Comparison of ENCODE assay signal across 22 cellular contexts in genomic region chr2:45754087-45755015, GRCh38.
A peak's percentile ranks its signal among the peaks of the same experiment; 100 is the strongest.
DNase-seq lines count a peak whose midpoint lies in the region; ATAC-seq and TF ChIP-seq lines count a peak whose summit lies in the region.
"Had no signal": no experiment of that assay in that cellular context is flagged by ENCODE, and none has a peak within 500 bp of the region (broad histone marks: within the 10 kb centered on the region; RNA-seq: fewer than 3 reads in every experiment).

No MANE protein-coding gene starts in this region.

- POLR2A ChIA-PET in HEK293 (lab: Yijun Ruan, JAX), result no interaction called here

- no peak overlapping the region for H3K4me3 Mint-ChIP-seq in activated naive CD4-positive, alpha-beta T cell treated with anti-CD3 and anti-CD28 coated beads for 36 hours
- H3K4me3 Mint-ChIP-seq: activated CD4-positive, alpha-beta memory T cell treated with anti-CD3 and anti-CD28 coated beads for 36 hours; activated naive CD8-positive, alpha-beta T cell had no signal

- no peak overlapping the region for H3K4me3 ChIP-seq in BLaER1
- H3K4me3 ChIP-seq in HEK293 (ENCODE audit: low read depth, low read length), result no peak overlapping the region
- H3K4me3 ChIP-seq: BLaER1 treated with 17β-estradiol and CSF1 and Interleukin-3, amounts not matched to agents 10 nM and 100 nM; skin epidermis had no signal

- peak; percentile 83 for DNase-seq in cerebellar cortex (ENCODE audit: low spot score)
- peak; percentile 28 for DNase-seq in occipital lobe (lab: John Stamatoyannopoulos, UW)
- DNase-seq in GF-D8 (lab: John Stamatoyannopoulos, UW), result no peak
- DNase-seq in CD1c-positive myeloid dendritic cell (ENCODE audit: extremely low spot score), result no peak
- no peak for DNase-seq in activated naive CD4-positive, alpha-beta T cell treated with anti-CD3 and anti-CD28 coated beads for 36 hours
- DNase-seq: activated CD4-positive, alpha-beta memory T cell treated with anti-CD3 and anti-CD28 coated beads for 36 hours; activated CD4-positive, CD25-positive, alpha-beta regulatory T cell; aorta; head of caudate nucleus; KG1; mammary epithelial cell; NCI-H226; OCI-M1; stimulated activated CD4-positive, alpha-beta T cell treated with anti-CD3 and anti-CD28 coated beads, Interleukin-1b, Interleukin-23, amount 100 ng/mL, for 48 hours had no signal

- peaks cover 16% of the 10 kb centered on the region for H3K4me1 Mint-ChIP-seq in activated naive CD4-positive, alpha-beta T cell treated with anti-CD3 and anti-CD28 coated beads for 36 hours (ENCODE audit: low read depth)

- TF ChIP-seq CTCF in HEK293 (tag by site-specific recombination; IDR thresholded peaks at IDR 0.05), result no peak

- CTCF ChIA-PET in HEK293 (lab: Yijun Ruan, JAX), result interaction anchor here (0.7 kb wide), 1 partner anchor 16 kb away, joined by 3 read pairs; no protein-coding TSS in a partner anchor
- CTCF ChIA-PET in activated naive CD4-positive, alpha-beta T cell treated with anti-CD3 and anti-CD28 coated beads for 36 hours (lab: Charles Lee), result interaction anchor here (0.6 to 1.2 kb wide), 3 partner anchors 105 to 1190 kb away, joined by 3 read pairs; no protein-coding TSS in a partner anchor

- H3K9ac ChIP-seq in BLaER1, result no peak overlapping the region
- H3K9ac ChIP-seq: BLaER1 treated with 17β-estradiol and CSF1 and Interleukin-3, amounts not matched to agents 10 nM and 100 nM had no signal

- no peaks in the 10 kb centered on the region for H3K36me3 Mint-ChIP-seq in activated naive CD4-positive, alpha-beta T cell treated with anti-CD3 and anti-CD28 coated beads for 36 hours (ENCODE audit: low read depth)
- H3K36me3 Mint-ChIP-seq: activated CD4-positive, alpha-beta memory T cell treated with anti-CD3 and anti-CD28 coated beads for 36 hours; activated naive CD8-positive, alpha-beta T cell had no signal

- no peak overlapping the region for H3K27ac ChIP-seq in BLaER1
- no peak overlapping the region for H3K27ac ChIP-seq in HEK293 (ENCODE audit: extremely low read depth, low read depth, low read length)
- H3K27ac ChIP-seq: neutrophil had no signal

- H3K9me3 ChIP-seq in BLaER1 (peaks cover 12% of the 10 kb centered on the region), HEK293 (ENCODE audit: control insufficient read depth, insufficient read depth, low read depth, low read length) (no peaks in the 10 kb centered on the region)
- H3K9me3 ChIP-seq: neutrophil had no signal

- no peaks in the 10 kb centered on the region for H3K27me3 Mint-ChIP-seq in activated naive CD4-positive, alpha-beta T cell treated with anti-CD3 and anti-CD28 coated beads for 36 hours (ENCODE audit: low read depth)
- H3K27me3 Mint-ChIP-seq: activated CD4-positive, alpha-beta memory T cell treated with anti-CD3 and anti-CD28 coated beads for 36 hours; activated naive CD8-positive, alpha-beta T cell had no signal

- no peak overlapping the region for H3K27ac Mint-ChIP-seq in activated naive CD4-positive, alpha-beta T cell treated with anti-CD3 and anti-CD28 coated beads for 36 hours
- H3K27ac Mint-ChIP-seq: activated CD4-positive, alpha-beta memory T cell treated with anti-CD3 and anti-CD28 coated beads for 36 hours; activated naive CD8-positive, alpha-beta T cell; activated T-helper 2 cell treated with anti-CD3 and anti-CD28 coated beads, Interferon-gamma antibody, Interleukin-2, Interleukin-4, amounts not matched to agents 10 μg/mL and 5 μg/mL and 100 μg/mL, durations not matched to agents 14 hours and 24 hours and 36 hours had no signal

- H3K9me3 Mint-ChIP-seq in activated naive CD4-positive, alpha-beta T cell treated with anti-CD3 and anti-CD28 coated beads for 36 hours, result no peaks in the 10 kb centered on the region
- H3K9me3 Mint-ChIP-seq: activated CD4-positive, alpha-beta memory T cell treated with anti-CD3 and anti-CD28 coated beads for 36 hours; activated T-helper 2 cell treated with anti-CD3 and anti-CD28 coated beads, Interferon-gamma antibody, Interleukin-2, Interleukin-4, amounts not matched to agents 10 μg/mL and 5 μg/mL and 100 μg/mL, durations not matched to agents 14 hours and 24 hours and 36 hours had no signal

- peak overlapping the region; percentile 22; the same call in 1 of the 2 replicates for H3K4me2 ChIP-seq in BLaER1

- H3K4me1 ChIP-seq in BLaER1 (peaks cover 71% of the 10 kb centered on the region), HEK293 (ENCODE audit: control insufficient read depth, insufficient read depth, low read length) (no peaks in the 10 kb centered on the region)

- H4K20me1 ChIP-seq in BLaER1, result peaks cover 100% of the 10 kb centered on the region

- intact Hi-C loops in activated naive CD4-positive, alpha-beta T cell treated with anti-CD3 and anti-CD28 coated beads for 36 hours (cut with micrococcal nuclease), result no loop called here

- H3K27me3 ChIP-seq in BLaER1, result no peaks in the 10 kb centered on the region
- H3K27me3 ChIP-seq: BLaER1 treated with 17β-estradiol and CSF1 and Interleukin-3, amounts not matched to agents 10 nM and 100 nM; neutrophil had no signal

- ATAC-seq in GM21423 (IDR thresholded peaks at IDR 0.05; ENCODE audit: unreplicated experiment), result no peak

- H3K36me3 ChIP-seq in BLaER1, result peaks cover 49% of the 10 kb centered on the region
- no peaks in the 10 kb centered on the region for H3K36me3 ChIP-seq in HEK293 (ENCODE audit: control insufficient read depth in 2 of 2, insufficient read depth in 1 of 2, low read length in 2 of 2)
- H3K36me3 ChIP-seq: neutrophil had no signal

TF ChIP-seq in HEK293, 187 proteins besides CTCF, POLR2A, EP300 and RAD21:
- TF ChIP-seq ZNF707 (tag by site-specific recombination; IDR thresholded peaks at IDR 0.05) (no peak), OSR2 (tag by site-specific recombination; IDR thresholded peaks at IDR 0.05) (no peak), ZNF792 (tag by site-specific recombination; IDR thresholded peaks at IDR 0.05) (no peak), BCL11B (tag by site-specific recombination; IDR thresholded peaks at IDR 0.05; ENCODE audit: low read depth) (no peak), ZNF629 (tag by site-specific recombination; IDR thresholded peaks at IDR 0.05) (no peak), SCRT2 (tag by site-specific recombination; IDR thresholded peaks at IDR 0.05) (peak; percentile 84)

Comparison
In these comparisons a context has a peak if more than half of its experiments do, and no peak if none do; other contexts are left out.
1. DNase-seq: peak in cerebellar cortex (single experiment) and occipital lobe (single experiment); none in GF-D8 (single experiment), CD1c-positive myeloid dendritic cell (single experiment) and activated naive CD4-positive, alpha-beta T cell treated with anti-CD3 and anti-CD28 coated beads for 36 hours (single experiment).